Comparison of ENCODE assay signal across 9 cellular contexts in genomic region chr19:55146078-55146647, GRCh38. TPM values are rescaled to one million over a fixed set of nuclear protein-coding genes. Genes with fewer than 3 reads are reported as not detected.
DNase-seq lines count a peak whose midpoint lies in the region; FAIRE-seq and TF ChIP-seq lines count a peak whose summit lies in the region.
"Had no signal": no experiment of that assay in that cellular context is flagged by ENCODE, and none has a peak within 500 bp of the region (broad histone marks: within the 10 kb centered on the region; RNA-seq: fewer than 3 reads in every experiment).

No MANE protein-coding gene starts in this region.

- H3F3A ChIP-seq in smooth muscle cell (ENCODE audit: low read depth): no peaks in the 10 kb centered on the region

- H3K4me1 Mint-ChIP-seq in Caco-2 (ENCODE audit: low read depth, unreplicated experiment): peaks cover 20% of the 10 kb centered on the region

- peak; percentile 69 to 73 for DNase-seq in Caco-2
- DNase-seq in NT2/D1 (ENCODE audit: low read depth, low spot score): no peak
- DNase-seq in endothelial cell of umbilical vein (ENCODE audit: low read depth, low spot score): no peak
- no peak for DNase-seq in smooth muscle cell (lab: John Stamatoyannopoulos, UW; ENCODE audit: unreplicated experiment)
- no peak for DNase-seq in NCI-H524 treated with DMSO at 0.1 percent for 48 hours (lab: John Stamatoyannopoulos, UW)
- DNase-seq in retina: no peak
- DNase-seq in effector CD8-positive, alpha-beta T cell (lab: John Stamatoyannopoulos, UW): no peak
- DNase-seq: naive B cell had no signal

- H3K27ac Mint-ChIP-seq in Caco-2 (ENCODE audit: unreplicated experiment): no peak overlapping the region

- TF ChIP-seq CTCF in Caco-2 (IDR thresholded peaks at IDR 0.05; ENCODE audit: insufficient read depth in 1 of 2, low read depth in 1 of 2, low read length in 1 of 2, severe bottlenecking in 1 of 2, unreplicated experiment in 1 of 2) (peak; percentile 79 to 94), HEK293 (tag by site-specific recombination; IDR thresholded peaks at IDR 0.05) (peak; percentile 61; the same call in 1 of the 2 replicates), endothelial cell of umbilical vein (IDR thresholded peaks at IDR 0.05; ENCODE audit: extremely low read depth in 1 of 2, insufficient read depth in 1 of 2, low read depth in 1 of 2, low read length in 2 of 2) (peak; percentile 34 to 55), smooth muscle cell (IDR thresholded peaks at IDR 0.05; ENCODE audit: borderline replicate concordance, insufficient read depth, poor library complexity, severe bottlenecking) (peak; percentile 57)

- H4K20me1 ChIP-seq in endothelial cell of umbilical vein (replicated peaks; ENCODE audit: control insufficient read depth, extremely low read depth, insufficient read depth, low read length) (no peaks in the 10 kb centered on the region), smooth muscle cell (ENCODE audit: low read depth) (no peaks in the 10 kb centered on the region)

- BruUV-seq in Caco-2 (replicated peaks; lab: Mats Ljungman, UMichigan): no TSS peak
- no TSS peak for BruUV-seq in endothelial cell of umbilical vein (replicated peaks; lab: Mats Ljungman, UMichigan)

- H3K27me3 ChIP-seq in Caco-2 (replicated peaks; ENCODE audit: control insufficient read depth, insufficient read depth, low read length) (no peaks in the 10 kb centered on the region), NT2/D1 (ENCODE audit: insufficient read depth, insufficient read length) (no peaks in the 10 kb centered on the region), endothelial cell of umbilical vein (ENCODE audit: control insufficient read depth in 2 of 2, insufficient read depth in 2 of 2, low read length in 2 of 2) (peaks cover 7 to 15% of the 10 kb centered on the region in 2 experiments), smooth muscle cell (ENCODE audit: low read depth) (peaks cover 4% of the 10 kb centered on the region)

- CTCF ChIA-PET in Caco-2 (lab: Charles Lee): interaction anchor here (0.5 to 2.4 kb wide), 12 partner anchors 10 to 315 kb away, joined by 3 to 27 read pairs (median 5); partner anchors contain the start of genes DNAAF3, ISOC2, KMT5C and PPP1R12C
- CTCF ChIA-PET in HEK293 (lab: Yijun Ruan, JAX): interaction anchor here (0.6 to 4.6 kb wide), 15 partner anchors 10 to 487 kb away, joined by 3 to 52 read pairs (median 5); partner anchors contain the start of genes DNAAF3 and TNNI3
- CTCF ChIA-PET in endothelial cell of umbilical vein (lab: Charles Lee): interaction anchor here (0.5 to 3.8 kb wide), 11 partner anchors 10 to 358 kb away, joined by 3 to 34 read pairs (median 4); partner anchors contain the start of genes COX6B2, DNAAF3 and TMEM238

- FAIRE-seq in endothelial cell of umbilical vein (lab: Jason Lieb, UNC): no peak

- H3K9me3 ChIP-seq in Caco-2 (no peaks in the 10 kb centered on the region), HEK293 (ENCODE audit: control insufficient read depth, insufficient read depth, low read depth, low read length) (no peaks in the 10 kb centered on the region), NT2/D1 (ENCODE audit: insufficient read depth, low read length) (no peaks in the 10 kb centered on the region), endothelial cell of umbilical vein (replicated peaks; ENCODE audit: control insufficient read depth, insufficient read depth, low read length) (no peaks in the 10 kb centered on the region), smooth muscle cell (replicated peaks; ENCODE audit: low read depth) (no peaks in the 10 kb centered on the region)

- no peaks in the 10 kb centered on the region for H3K36me3 Mint-ChIP-seq in Caco-2 (ENCODE audit: insufficient read depth, unreplicated experiment)

- H3K4me2 ChIP-seq in endothelial cell of umbilical vein (ENCODE audit: insufficient read depth, low read length): no peak overlapping the region
- peak overlapping the region; percentile 80 for H3K4me2 ChIP-seq in smooth muscle cell

- dilution Hi-C loops in endothelial cell of umbilical vein (cut with MboI; ENCODE audit: extremely low pct_ligation_motif_present, low sequenced_read_pairs): no loop called here

- no peaks in the 10 kb centered on the region for H3K9me1 ChIP-seq in endothelial cell of umbilical vein (replicated peaks; ENCODE audit: control insufficient read depth, extremely low read depth, insufficient read depth, low read length)

- 4% methylated on average over 9 of the region's 38 CpGs for WGBS in smooth muscle cell (ENCODE audit: low lambda C conversion rate)

- peaks cover 12% of the 10 kb centered on the region; the same call in 1 of the 2 replicates for H3K4me1 ChIP-seq in Caco-2
- no peaks in the 10 kb centered on the region for H3K4me1 ChIP-seq in HEK293 (ENCODE audit: control insufficient read depth, insufficient read depth, low read length)
- H3K4me1 ChIP-seq in NT2/D1 (ENCODE audit: insufficient read depth, insufficient read length): peaks cover 11% of the 10 kb centered on the region
- no peaks in the 10 kb centered on the region for H3K4me1 ChIP-seq in endothelial cell of umbilical vein (ENCODE audit: control insufficient read depth, extremely low read depth, insufficient read depth, low read length)
- peaks cover 15% of the 10 kb centered on the region for H3K4me1 ChIP-seq in smooth muscle cell (ENCODE audit: low read depth)

- H3K79me2 ChIP-seq in endothelial cell of umbilical vein (ENCODE audit: control insufficient read depth, insufficient read depth, low read length) (no peaks in the 10 kb centered on the region), smooth muscle cell (ENCODE audit: low read depth) (no peaks in the 10 kb centered on the region)

- TF ChIP-seq POLR2A in endothelial cell of umbilical vein (IDR thresholded peaks at IDR 0.05; ENCODE audit: low read depth, low read length): no peak

- intact Hi-C loops in Caco-2 (cut with micrococcal nuclease; ENCODE audit: unreplicated experiment): loop anchor here (1.0 kb wide), 3 partner anchors 10 to 272 kb away; no protein-coding TSS in a partner anchor
- intact Hi-C loops in endothelial cell of umbilical vein (cut with micrococcal nuclease): loop anchor here (10.0 kb wide), 1 partner anchor 239 kb away; the partner anchor contains the start of genes RPL28 and TMEM238

- peaks cover 8% of the 10 kb centered on the region for H3K27me3 Mint-ChIP-seq in Caco-2 (ENCODE audit: insufficient read depth, unreplicated experiment)

- peak overlapping the region; percentile 85 for H3K9ac ChIP-seq in NT2/D1 (ENCODE audit: insufficient read length, low read depth)
- no peak overlapping the region for H3K9ac ChIP-seq in endothelial cell of umbilical vein (replicated peaks; ENCODE audit: extremely low read depth, insufficient read depth, low read length)
- no peak overlapping the region for H3K9ac ChIP-seq in smooth muscle cell (ENCODE audit: low read depth)

- POLR2A ChIA-PET in Caco-2 (lab: Charles Lee): interaction anchor here (0.6 to 1.1 kb wide), 3 partner anchors 262 to 494 kb away, joined by 3 to 5 read pairs (median 3); partner anchors contain the start of gene UBE2S
- POLR2A ChIA-PET in HEK293 (lab: Yijun Ruan, JAX): interaction anchor here (0.6 to 2.0 kb wide), 10 partner anchors 10 to 263 kb away, joined by 3 to 11 read pairs (median 4); partner anchors contain the start of genes PPP1R12C, PPP6R1 and UBE2S
- POLR2A ChIA-PET in endothelial cell of umbilical vein (lab: Charles Lee): no interaction called here

- H3K27ac ChIP-seq in HEK293 (ENCODE audit: extremely low read depth, low read depth, low read length) (no peak overlapping the region), endothelial cell of umbilical vein (ENCODE audit: insufficient read depth, low read depth, low read length) (no peak overlapping the region), smooth muscle cell (ENCODE audit: low read depth) (no peak overlapping the region)

- peak overlapping the region; percentile 66 for H3K4me3 Mint-ChIP-seq in Caco-2 (ENCODE audit: unreplicated experiment)

- H3K36me3 ChIP-seq in Caco-2 (ENCODE audit: control insufficient read depth, insufficient read depth, low read length): no peaks in the 10 kb centered on the region
- no peaks in the 10 kb centered on the region for H3K36me3 ChIP-seq in HEK293 (ENCODE audit: control insufficient read depth in 2 of 2, insufficient read depth in 1 of 2, low read length in 2 of 2)
- H3K36me3 ChIP-seq in NT2/D1 (ENCODE audit: insufficient read depth, insufficient read length, low read length): peaks cover 4% of the 10 kb centered on the region
- H3K36me3 ChIP-seq in endothelial cell of umbilical vein (ENCODE audit: control insufficient read depth in 2 of 2, extremely low read depth in 1 of 2, insufficient read depth in 2 of 2, low read length in 2 of 2): no peaks in the 10 kb centered on the region
- no peaks in the 10 kb centered on the region for H3K36me3 ChIP-seq in smooth muscle cell (ENCODE audit: low read depth)

- H2AFZ ChIP-seq in endothelial cell of umbilical vein (ENCODE audit: low read depth, low read length) (no peak overlapping the region), smooth muscle cell (ENCODE audit: low read depth) (no peak overlapping the region)

- H3K9me3 Mint-ChIP-seq in Caco-2 (ENCODE audit: unreplicated experiment): no peaks in the 10 kb centered on the region
- H3K9me3 Mint-ChIP-seq: naive B cell had no signal

- H3K4me3 ChIP-seq in Caco-2 (ENCODE audit: low read depth, low read length) (peak overlapping the region; percentile 43), HEK293 (ENCODE audit: low read depth, low read length) (peak overlapping the region; percentile 46), NT2/D1 (ENCODE audit: insufficient read length, low read depth) (peak overlapping the region; percentile 24), endothelial cell of umbilical vein (replicated peaks in 1 of 3; ENCODE audit: insufficient read depth in 1 of 3, low read depth in 1 of 3, low read length in 3 of 3) (no peak overlapping the region), smooth muscle cell (peak overlapping the region; percentile 39)

RNA-seq across cellular contexts. Expression of gene TNNT1, which starts 2.8 kb away (rescaled TPM):
- total RNA-seq in Caco-2 (2022): 11.8 and 18.0 TPM in 2 replicates
- total RNA-seq in endothelial cell of umbilical vein: 0.51 and 0.92 TPM in 2 replicates
- 0.18 and 0.22 TPM in 2 replicates for polyA plus RNA-seq in endothelial cell of umbilical vein
- polyA plus RNA-seq in endothelial cell of umbilical vein (2011; cell fraction: cytosol; rRNA removed): 0.35 and 0.39 TPM in 2 replicates
- polyA plus RNA-seq in endothelial cell of umbilical vein (2011; cell fraction: nucleus; rRNA removed): 0.18 TPM in 1 of 2 replicates, not detected in the other
- polyA plus RNA-seq in endothelial cell of umbilical vein (2012): 0.82 and 0.91 TPM in 2 replicates
- 5.8 and 5.9 TPM in 2 replicates for polyA minus RNA-seq in endothelial cell of umbilical vein
- 8.9 TPM for polyA minus RNA-seq in endothelial cell of umbilical vein (2011; cell fraction: cytosol; rRNA and poly(A)+ RNA removed)
- not detected in 2 replicates for polyA minus RNA-seq in endothelial cell of umbilical vein (2011; cell fraction: nucleus; rRNA and poly(A)+ RNA removed)
- 24.9 and 27.1 TPM in 2 replicates for total RNA-seq in smooth muscle cell
- polyA plus RNA-seq in smooth muscle cell: 24.5 and 54.0 TPM in 2 replicates

RNA-seq across cellular contexts. Expression of gene TNNI3, which starts 11.4 kb away (rescaled TPM):
- total RNA-seq in Caco-2 (2022) (2.9 and 4.2 TPM in 2 replicates), endothelial cell of umbilical vein (not detected in 2 replicates), smooth muscle cell (not detected in 2 replicates)
- polyA plus RNA-seq in endothelial cell of umbilical vein (not detected in 2 replicates), smooth muscle cell (1.8 and 3.0 TPM in 2 replicates)
- polyA plus RNA-seq in endothelial cell of umbilical vein (2011; cell fraction: cytosol; rRNA removed): not detected in 2 replicates
- not detected in 2 replicates for polyA plus RNA-seq in endothelial cell of umbilical vein (2011; cell fraction: nucleus; rRNA removed)
- not detected in 2 replicates for polyA plus RNA-seq in endothelial cell of umbilical vein (2012)
- 0.57 TPM in 1 of 2 replicates, not detected in the other for polyA minus RNA-seq in endothelial cell of umbilical vein
- 1.6 TPM for polyA minus RNA-seq in endothelial cell of umbilical vein (2011; cell fraction: cytosol; rRNA and poly(A)+ RNA removed)
- polyA minus RNA-seq in endothelial cell of umbilical vein (2011; cell fraction: nucleus; rRNA and poly(A)+ RNA removed): not detected in 2 replicates

RNA-seq across cellular contexts. Expression of gene DNAAF3, which starts 20.2 kb away (rescaled TPM):
- total RNA-seq in Caco-2 (2022) (0.45 and 0.91 TPM in 2 replicates), endothelial cell of umbilical vein (0.62 TPM in 1 of 2 replicates, not detected in the other), smooth muscle cell (0.76 and 1.3 TPM in 2 replicates)
- polyA plus RNA-seq in endothelial cell of umbilical vein (0.56 and 0.75 TPM in 2 replicates), smooth muscle cell (0.97 and 1.4 TPM in 2 replicates)
- 0.14 and 0.23 TPM in 2 replicates for polyA plus RNA-seq in endothelial cell of umbilical vein (2011; cell fraction: cytosol; rRNA removed)
- polyA plus RNA-seq in endothelial cell of umbilical vein (2011; cell fraction: nucleus; rRNA removed): 1.4 and 1.7 TPM in 2 replicates
- polyA plus RNA-seq in endothelial cell of umbilical vein (2012): 0.78 and 0.91 TPM in 2 replicates
- 0.49 and 0.66 TPM in 2 replicates for polyA minus RNA-seq in endothelial cell of umbilical vein
- 9.1 TPM for polyA minus RNA-seq in endothelial cell of umbilical vein (2011; cell fraction: cytosol; rRNA and poly(A)+ RNA removed)
- 0.34 TPM in 1 of 2 replicates, not detected in the other for polyA minus RNA-seq in endothelial cell of umbilical vein (2011; cell fraction: nucleus; rRNA and poly(A)+ RNA removed)

RNA-seq across cellular contexts. Expression of gene PPP1R12C, which starts 28.7 kb away (rescaled TPM):
- total RNA-seq in Caco-2 (2022) (104 TPM in 2 replicates), endothelial cell of umbilical vein (137 and 149 TPM in 2 replicates), smooth muscle cell (16.8 and 30.5 TPM in 2 replicates)
- polyA plus RNA-seq in endothelial cell of umbilical vein (69.5 and 86.4 TPM in 2 replicates), smooth muscle cell (26.1 and 32.1 TPM in 2 replicates)
- polyA plus RNA-seq in endothelial cell of umbilical vein (2011; cell fraction: cytosol; rRNA removed): 25.7 and 48.4 TPM in 2 replicates
- 435 and 453 TPM in 2 replicates for polyA plus RNA-seq in endothelial cell of umbilical vein (2011; cell fraction: nucleus; rRNA removed)
- polyA plus RNA-seq in endothelial cell of umbilical vein (2012): 78.4 and 97.9 TPM in 2 replicates
- 30.1 and 37.1 TPM in 2 replicates for polyA minus RNA-seq in endothelial cell of umbilical vein
- 17.8 TPM for polyA minus RNA-seq in endothelial cell of umbilical vein (2011; cell fraction: cytosol; rRNA and poly(A)+ RNA removed)
- polyA minus RNA-seq in endothelial cell of umbilical vein (2011; cell fraction: nucleus; rRNA and poly(A)+ RNA removed): 60.6 and 103 TPM in 2 replicates

RNA-seq across cellular contexts. Expression of gene SYT5, which starts 33.9 kb away (rescaled TPM):
- total RNA-seq in Caco-2 (2022) (not detected in 2 replicates), endothelial cell of umbilical vein (0.42 TPM in 1 of 2 replicates, not detected in the other), smooth muscle cell (not detected in 2 replicates)
- polyA plus RNA-seq in endothelial cell of umbilical vein (not detected in 2 replicates), smooth muscle cell (0.17 TPM in 1 of 2 replicates, not detected in the other)
- polyA plus RNA-seq in endothelial cell of umbilical vein (2011; cell fraction: cytosol; rRNA removed): not detected in 2 replicates
- polyA plus RNA-seq in endothelial cell of umbilical vein (2011; cell fraction: nucleus; rRNA removed): not detected in 2 replicates
- polyA plus RNA-seq in endothelial cell of umbilical vein (2012): not detected in 2 replicates
- 0.10 TPM in 1 of 2 replicates, not detected in the other for polyA minus RNA-seq in endothelial cell of umbilical vein
- not detected for polyA minus RNA-seq in endothelial cell of umbilical vein (2011; cell fraction: cytosol; rRNA and poly(A)+ RNA removed)
- polyA minus RNA-seq in endothelial cell of umbilical vein (2011; cell fraction: nucleus; rRNA and poly(A)+ RNA removed): not detected in 2 replicates

Comparison
In these comparisons a context has a peak if more than half of its experiments do, and no peak if none do; other contexts are left out.
1. DNase-seq: peak in Caco-2 (2 of 2); none in NT2/D1 (single experiment), endothelial cell of umbilical vein (single experiment), smooth muscle cell (single experiment), NCI-H524 treated with DMSO at 0.1 percent for 48 hours (single experiment), retina (single experiment) and effector CD8-positive, alpha-beta T cell (single experiment).
2. H3K4me3 ChIP-seq: peak in Caco-2 (single experiment), HEK293 (single experiment), NT2/D1 (single experiment) and smooth muscle cell (single experiment); none in endothelial cell of umbilical vein (0 of 3).
3. Peak in every context shown above with its lines, with median percentiles within 50 percentile points of each other: CTCF ChIP-seq.